Comparison of ENCODE assay signal across 21 cellular contexts in genomic region chr9:108117775-108118174, GRCh38.
DNase-seq lines count a peak whose midpoint lies in the region; ATAC-seq lines count a peak whose summit lies in the region.
"Had no signal": no experiment of that assay in that cellular context is flagged by ENCODE, and none has a peak within 500 bp of the region (broad histone marks: within the 10 kb centered on the region; RNA-seq: fewer than 3 reads in every experiment).

No MANE protein-coding gene starts in this region.

- peaks cover 0 to 3% (median 0%) of the 10 kb centered on the region in 5 donors for H3K27me3 Mint-ChIP-seq in naive thymus-derived CD4-positive, alpha-beta T cell
- H3K27me3 Mint-ChIP-seq: activated naive CD4-positive, alpha-beta T cell treated with anti-CD3 and anti-CD28 coated beads, Interleukin-2, amount 10 ng/mL, durations not matched to agents 7 days and 5 days had no signal

- H3K27ac Mint-ChIP-seq in naive thymus-derived CD4-positive, alpha-beta T cell = peak overlapping the region in 1 of 9 donors; percentile 28
- H3K27ac Mint-ChIP-seq: activated naive CD4-positive, alpha-beta T cell treated with anti-CD3 and anti-CD28 coated beads, Interleukin-2, amount 10 ng/mL, durations not matched to agents 7 days and 5 days had no signal

- no peaks in the 10 kb centered on the region for H3K27me3 ChIP-seq in naive thymus-derived CD4-positive, alpha-beta T cell (ENCODE audit: control insufficient read depth in 2 of 2, insufficient read depth in 2 of 2, low read length in 2 of 2)

- peak; percentile 21 for DNase-seq in DMS53 (lab: John Stamatoyannopoulos, UW)
- DNase-seq in DMS53 treated with DMSO at 0.1 percent for 48 hours (lab: John Stamatoyannopoulos, UW; ENCODE audit: unreplicated experiment) = no peak
- DNase-seq in NCI-H128 (lab: John Stamatoyannopoulos, UW; ENCODE audit: unreplicated experiment) = peak; percentile 40
- peak; percentile 82 for DNase-seq in RPMI7951 (ENCODE audit: low read depth)
- DNase-seq in left kidney (ENCODE audit: low read depth, low spot score) = peak; percentile 52
- DNase-seq in naive thymus-derived CD4-positive, alpha-beta T cell = no peak
- DNase-seq in GM19238 (ENCODE audit: insufficient read length, low spot score) = no peak
- DNase-seq: activated CD4-positive, alpha-beta T cell treated with anti-CD3 and anti-CD28 coated beads, Interleukin-2, amount 50 U/mL, for 48 hours; activated naive CD4-positive, alpha-beta T cell treated with anti-CD3 and anti-CD28 coated beads, Interleukin-2, amount 10 ng/mL, durations not matched to agents 7 days and 5 days; C1 segment of cervical spinal cord; DMS153; foreskin melanocyte; GOT3; kidney glomerular epithelial cell; NCI-H2107; stimulated activated CD8-positive, alpha-beta memory T cell treated with anti-CD3 and anti-CD28 coated beads, Interleukin-4, amount 100 ng/mL, for 48 hours had no signal

- H3K27ac ChIP-seq in naive thymus-derived CD4-positive, alpha-beta T cell (ENCODE audit: low read depth, low read length) = no peak overlapping the region
- H3K27ac ChIP-seq: 22Rv1, coronary artery had no signal

- no peak for ATAC-seq in naive thymus-derived CD4-positive, alpha-beta T cell
- ATAC-seq in HG02870 (IDR thresholded peaks at IDR 0.05; ENCODE audit: unreplicated experiment) = no peak
- ATAC-seq: HepG2, Right ventricle myocardium inferior had no signal

- intact Hi-C loops in naive thymus-derived CD4-positive, alpha-beta T cell (cut with micrococcal nuclease) = no loop called here

- H3K4me3 ChIP-seq in naive thymus-derived CD4-positive, alpha-beta T cell (ENCODE audit: low read length) = no peak overlapping the region
- H3K4me3 ChIP-seq: coronary artery had no signal

- POLR2A ChIA-PET in naive thymus-derived CD4-positive, alpha-beta T cell (lab: Charles Lee) = no interaction called here

- no peaks in the 10 kb centered on the region for H3K4me1 Mint-ChIP-seq in naive thymus-derived CD4-positive, alpha-beta T cell
- H3K4me1 Mint-ChIP-seq: activated naive CD4-positive, alpha-beta T cell treated with anti-CD3 and anti-CD28 coated beads, Interleukin-2, amount 10 ng/mL, durations not matched to agents 7 days and 5 days had no signal

- peaks cover 0 to 4% (median 0%) of the 10 kb centered on the region in 5 donors for H3K36me3 Mint-ChIP-seq in naive thymus-derived CD4-positive, alpha-beta T cell
- H3K36me3 Mint-ChIP-seq: activated naive CD4-positive, alpha-beta T cell treated with anti-CD3 and anti-CD28 coated beads, Interleukin-2, amount 10 ng/mL, durations not matched to agents 7 days and 5 days had no signal

- H3K9me3 ChIP-seq in naive thymus-derived CD4-positive, alpha-beta T cell (ENCODE audit: control insufficient read depth in 2 of 3, low read length in 3 of 3) = no peaks in the 10 kb centered on the region

- peaks cover 0 to 6% (median 0%) of the 10 kb centered on the region in 11 donors for H3K9me3 Mint-ChIP-seq in naive thymus-derived CD4-positive, alpha-beta T cell

- no peaks in the 10 kb centered on the region for H3K36me3 ChIP-seq in naive thymus-derived CD4-positive, alpha-beta T cell (ENCODE audit: control insufficient read depth in 2 of 3, insufficient read depth in 3 of 3, low read length in 3 of 3)

- H3K4me1 ChIP-seq in naive thymus-derived CD4-positive, alpha-beta T cell (ENCODE audit: control insufficient read depth in 2 of 2, insufficient read depth in 2 of 2, low read length in 2 of 2) = no peaks in the 10 kb centered on the region

- no peak overlapping the region for H3K4me3 Mint-ChIP-seq in naive thymus-derived CD4-positive, alpha-beta T cell
- H3K4me3 Mint-ChIP-seq: activated naive CD4-positive, alpha-beta T cell treated with anti-CD3 and anti-CD28 coated beads, Interleukin-2, amount 10 ng/mL, durations not matched to agents 7 days and 5 days had no signal

- CTCF ChIA-PET in naive thymus-derived CD4-positive, alpha-beta T cell (lab: Charles Lee) = no interaction called here

Comparison
In these comparisons a context has a peak if more than half of its experiments do, and no peak if none do; other contexts are left out.
1. DNase-seq: peak in DMS53 (single experiment), NCI-H128 (single experiment), RPMI7951 (single experiment) and left kidney (single experiment); none in DMS53 treated with DMSO at 0.1 percent for 48 hours (single experiment), naive thymus-derived CD4-positive, alpha-beta T cell (0 of 9) and GM19238 (single experiment).